Comparison of ENCODE assay signal across 10 cellular contexts in the genomic region with DNA sequence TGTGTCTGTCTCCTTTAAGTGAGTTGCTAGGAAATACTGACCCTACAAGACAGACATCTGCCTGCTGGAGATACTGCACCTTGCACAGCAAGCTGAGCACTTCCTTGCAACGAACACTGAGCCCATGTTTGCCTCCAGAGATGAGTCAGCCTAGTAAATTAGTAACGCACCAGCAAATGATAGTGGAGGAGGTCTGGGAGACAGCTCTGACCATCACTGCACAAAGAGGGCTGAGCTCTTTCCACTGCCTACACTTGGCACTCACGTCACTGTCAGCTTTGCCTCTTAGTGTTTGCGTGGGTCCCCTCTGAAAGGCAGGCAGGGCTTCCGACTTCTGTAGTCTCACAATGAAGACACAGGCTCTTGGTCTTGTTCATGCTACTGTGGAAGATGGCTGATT.
DNase-seq lines count a peak whose midpoint lies in the region.
"Had no signal": no experiment of that assay in that cellular context is flagged by ENCODE, and none has a peak within 500 bp of the region (broad histone marks: within the 10 kb centered on the region; RNA-seq: fewer than 3 reads in every experiment).

No MANE protein-coding gene starts in this region.

- peaks cover 19% of the 10 kb centered on the region for H3K4me1 Mint-ChIP-seq in activated CD4-positive, alpha-beta T cell treated with anti-CD3 and anti-CD28 coated beads, Interleukin-2, amount 10 ng/mL, durations not matched to agents 24 days and 14 days
- H3K4me1 Mint-ChIP-seq in activated CD4-positive, alpha-beta T cell treated with anti-CD3 and anti-CD28 coated beads, Interleukin-2, amount 10 ng/mL, durations not matched to agents 7 days and 5 days, result peaks cover 8% of the 10 kb centered on the region

- no peaks in the 10 kb centered on the region for H3K9me3 ChIP-seq in GM23248 (ENCODE audit: low read depth)

- POLR2A ChIA-PET in activated CD4-positive, alpha-beta T cell treated with anti-CD3 and anti-CD28 coated beads, Interleukin-2, amount 10 ng/mL, durations not matched to agents 7 days and 5 days (lab: Charles Lee), result interaction anchor here (0.6 to 0.7 kb wide), 2 partner anchors 15 to 1612 kb away, joined by 3 read pairs; no protein-coding TSS in a partner anchor

- no peaks in the 10 kb centered on the region for H3K79me2 ChIP-seq in GM23248 (ENCODE audit: insufficient read depth)

- WGBS in GM23248 (ENCODE audit: low coverage in 1 of 2, low lambda C conversion rate in 2 of 2, missing lambda C conversion rate in 2 of 2), 2 experiments, result 38 to 65% methylated on average over 5 of the region's 5 CpGs

- H3K27ac Mint-ChIP-seq in activated CD4-positive, alpha-beta T cell treated with anti-CD3 and anti-CD28 coated beads, Interleukin-2, amount 10 ng/mL, durations not matched to agents 24 days and 14 days, result peak overlapping the region; percentile 78
- H3K27ac Mint-ChIP-seq in activated CD4-positive, alpha-beta T cell treated with anti-CD3 and anti-CD28 coated beads, Interleukin-2, amount 10 ng/mL, durations not matched to agents 7 days and 5 days, result no peak overlapping the region

- no peak overlapping the region for H3K4me2 ChIP-seq in GM23248 (ENCODE audit: unreplicated experiment)

- H3K9me3 Mint-ChIP-seq in activated CD4-positive, alpha-beta T cell treated with anti-CD3 and anti-CD28 coated beads, Interleukin-2, amount 10 ng/mL, durations not matched to agents 24 days and 14 days, result peaks cover 3% of the 10 kb centered on the region
- H3K9me3 Mint-ChIP-seq in activated CD4-positive, alpha-beta T cell treated with anti-CD3 and anti-CD28 coated beads, Interleukin-2, amount 10 ng/mL, durations not matched to agents 7 days and 5 days, result no peaks in the 10 kb centered on the region

- H3K36me3 Mint-ChIP-seq in activated CD4-positive, alpha-beta T cell treated with anti-CD3 and anti-CD28 coated beads, Interleukin-2, amount 10 ng/mL, durations not matched to agents 24 days and 14 days (ENCODE audit: low read depth), result no peaks in the 10 kb centered on the region
- H3K36me3 Mint-ChIP-seq in activated CD4-positive, alpha-beta T cell treated with anti-CD3 and anti-CD28 coated beads, Interleukin-2, amount 10 ng/mL, durations not matched to agents 7 days and 5 days (ENCODE audit: low read depth), result no peaks in the 10 kb centered on the region

- intact Hi-C loops in activated CD4-positive, alpha-beta T cell treated with anti-CD3 and anti-CD28 coated beads, Interleukin-2, amount 10 ng/mL, durations not matched to agents 24 days and 14 days (cut with micrococcal nuclease), result loop anchor here (1.0 kb wide), 2 partner anchors 8 to 13 kb away; no protein-coding TSS in a partner anchor
- intact Hi-C loops in posterior vena cava (cut with DNase I), result no loop called here

- no peaks in the 10 kb centered on the region for H3K36me3 ChIP-seq in GM23248 (ENCODE audit: low read depth)

- H4K20me1 ChIP-seq in GM23248 (ENCODE audit: insufficient read depth), result no peaks in the 10 kb centered on the region

- H3K27ac ChIP-seq in GM23248 (peak overlapping the region; percentile 23), cingulate gyrus (ENCODE audit: low read depth, low read length) (peak overlapping the region; percentile 82)
- H3K27ac ChIP-seq: C4-2B had no signal

- H3F3A ChIP-seq in GM23248 (ENCODE audit: insufficient read depth), result peaks cover 14% of the 10 kb centered on the region

- H3K4me1 ChIP-seq in GM23248 (ENCODE audit: insufficient read depth), result peaks cover 33% of the 10 kb centered on the region

- no peak overlapping the region for H3K9ac ChIP-seq in GM23248

- H2AFZ ChIP-seq in GM23248, result no peak overlapping the region

- no peaks in the 10 kb centered on the region for H3K9me2 ChIP-seq in GM23248 (ENCODE audit: insufficient read depth)

- no peaks in the 10 kb centered on the region for H3K27me3 ChIP-seq in GM23248 (replicated peaks; ENCODE audit: insufficient read depth)

- H3K4me3 ChIP-seq in GM23248, result no peak overlapping the region
- H3K4me3 ChIP-seq: skin epidermis had no signal

- DNase-seq in activated CD4-positive, alpha-beta T cell treated with anti-CD3 and anti-CD28 coated beads, Interleukin-2, amount 10 ng/mL, durations not matched to agents 24 days and 14 days, result peak; percentile 75
- no peak for DNase-seq in activated CD4-positive, alpha-beta T cell treated with anti-CD3 and anti-CD28 coated beads, Interleukin-2, amount 10 ng/mL, durations not matched to agents 7 days and 5 days
- DNase-seq in GM23248 (peak; percentile 80), LoVo (ENCODE audit: low spot score) (peak; percentile 35), posterior vena cava (ENCODE audit: low spot score) (no peak), KG1 (lab: John Stamatoyannopoulos, UW) (no peak), NCI-H526 treated with DMSO at 0.1 percent for 48 hours (lab: John Stamatoyannopoulos, UW) (no peak)

- H3K4me3 Mint-ChIP-seq in activated CD4-positive, alpha-beta T cell treated with anti-CD3 and anti-CD28 coated beads, Interleukin-2, amount 10 ng/mL, durations not matched to agents 24 days and 14 days, result peak overlapping the region; percentile 31
- H3K4me3 Mint-ChIP-seq in activated CD4-positive, alpha-beta T cell treated with anti-CD3 and anti-CD28 coated beads, Interleukin-2, amount 10 ng/mL, durations not matched to agents 7 days and 5 days, result no peak overlapping the region

- H3K27me3 Mint-ChIP-seq in activated CD4-positive, alpha-beta T cell treated with anti-CD3 and anti-CD28 coated beads, Interleukin-2, amount 10 ng/mL, durations not matched to agents 24 days and 14 days, result no peaks in the 10 kb centered on the region
- H3K27me3 Mint-ChIP-seq in activated CD4-positive, alpha-beta T cell treated with anti-CD3 and anti-CD28 coated beads, Interleukin-2, amount 10 ng/mL, durations not matched to agents 7 days and 5 days, result no peaks in the 10 kb centered on the region

- CTCF ChIA-PET in activated CD4-positive, alpha-beta T cell treated with anti-CD3 and anti-CD28 coated beads, Interleukin-2, amount 10 ng/mL, durations not matched to agents 7 days and 5 days (lab: Charles Lee), result interaction anchor here (0.8 to 1.8 kb wide), 2 partner anchors 11 to 33 kb away, joined by 4 to 5 read pairs; no protein-coding TSS in a partner anchor

- in situ Hi-C loops in GM23248 (cut with MboI), result no loop called here

Comparison
In these comparisons a context has a peak if more than half of its experiments do, and no peak if none do; other contexts are left out.
1. DNase-seq: peak in activated CD4-positive, alpha-beta T cell treated with anti-CD3 and anti-CD28 coated beads, Interleukin-2, amount 10 ng/mL, durations not matched to agents 24 days and 14 days (single experiment), GM23248 (single experiment) and LoVo (single experiment); none in activated CD4-positive, alpha-beta T cell treated with anti-CD3 and anti-CD28 coated beads, Interleukin-2, amount 10 ng/mL, durations not matched to agents 7 days and 5 days (single experiment), posterior vena cava (single experiment), KG1 (single experiment) and NCI-H526 treated with DMSO at 0.1 percent for 48 hours (single experiment).